ENCODE assay signal across 18 cellular contexts in genomic region chr2:197358927-197359326, GRCh38. TPM values are rescaled to one million over a fixed set of nuclear protein-coding genes. Genes with fewer than 3 reads are reported as not detected.
DNase-seq lines count a peak whose midpoint lies in the region; ATAC-seq, FAIRE-seq and TF ChIP-seq lines count a peak whose summit lies in the region.
"Had no signal": no experiment of that assay in that cellular context is flagged by ENCODE, and none has a peak within 500 bp of the region (broad histone marks: within the 10 kb centered on the region; RNA-seq: fewer than 3 reads in every experiment).

No MANE protein-coding gene starts in this region.

- H3K36me3 ChIP-seq in RWPE2 (ENCODE audit: low read depth) (no peaks in the 10 kb centered on the region), endothelial cell of umbilical vein (ENCODE audit: control insufficient read depth in 2 of 2, extremely low read depth in 1 of 2, insufficient read depth in 2 of 2, low read length in 2 of 2) (no peaks in the 10 kb centered on the region)
- H3K36me3 ChIP-seq: right atrium auricular region, SJSA1 had no signal

- peak; percentile 9 for DNase-seq in stimulated activated CD4-positive, alpha-beta T cell treated with anti-CD3 and anti-CD28 coated beads, Interleukin-4, amount 100 ng/mL, for 24 hours
- DNase-seq in stimulated activated CD4-positive, alpha-beta T cell treated with anti-CD3 and anti-CD28 coated beads, Interleukin-2, amount 100 ng/mL, for 24 hours = no peak
- DNase-seq in RWPE2 (ENCODE audit: low spot score) (no peak), endothelial cell of umbilical vein (ENCODE audit: low read depth, low spot score) (no peak), dermis blood vessel endothelial cell (no peak), GDM1 (lab: John Stamatoyannopoulos, UW) (no peak)
- no peak for DNase-seq in activated CD8-positive, alpha-beta memory T cell treated with anti-CD3 and anti-CD28 coated beads, Interleukin-2, amount 10 ng/mL, durations not matched to agents 7 days and 5 days
- DNase-seq: Calu3, midbrain, NCI-H2029 treated with DMSO at 0.1 percent for 48 hours, NCI-H524 treated with DMSO at 0.1 percent for 48 hours, substantia nigra had no signal

- no peak overlapping the region for H3K27ac Mint-ChIP-seq in activated CD8-positive, alpha-beta memory T cell treated with anti-CD3 and anti-CD28 coated beads, Interleukin-2, amount 10 ng/mL, durations not matched to agents 7 days and 5 days

- POLR2A ChIA-PET in endothelial cell of umbilical vein (lab: Charles Lee) = no interaction called here

- no peak overlapping the region for H3K9ac ChIP-seq in endothelial cell of umbilical vein (replicated peaks; ENCODE audit: extremely low read depth, insufficient read depth, low read length)

- CTCF ChIA-PET in endothelial cell of umbilical vein (lab: Charles Lee) = no interaction called here
- CTCF ChIA-PET in activated CD8-positive, alpha-beta memory T cell treated with anti-CD3 and anti-CD28 coated beads, Interleukin-2, amount 10 ng/mL, durations not matched to agents 7 days and 5 days (lab: Charles Lee) = interaction anchor here (0.6 to 4.2 kb wide), 6 partner anchors 30 to 245 kb away, joined by 3 to 18 read pairs (median 3); no protein-coding TSS in a partner anchor

- H4K20me1 ChIP-seq in endothelial cell of umbilical vein (replicated peaks; ENCODE audit: control insufficient read depth, extremely low read depth, insufficient read depth, low read length) = no peaks in the 10 kb centered on the region

- H3K79me2 ChIP-seq in endothelial cell of umbilical vein (ENCODE audit: control insufficient read depth, insufficient read depth, low read length) = no peaks in the 10 kb centered on the region

- dilution Hi-C loops in endothelial cell of umbilical vein (cut with MboI; ENCODE audit: extremely low pct_ligation_motif_present, low sequenced_read_pairs) = no loop called here

- H3K4me1 ChIP-seq in RWPE2 (ENCODE audit: insufficient read depth, poor library complexity, severe bottlenecking) (no peaks in the 10 kb centered on the region), endothelial cell of umbilical vein (ENCODE audit: control insufficient read depth, extremely low read depth, insufficient read depth, low read length) (no peaks in the 10 kb centered on the region)
- H3K4me1 ChIP-seq: right atrium auricular region had no signal

- ATAC-seq in RWPE2 (ENCODE audit: low read depth) = peak; percentile 44; the same call in 2 of the 3 replicates
- ATAC-seq in activated CD8-positive, alpha-beta memory T cell treated with anti-CD3 and anti-CD28 coated beads, Interleukin-2, amount 10 ng/mL, durations not matched to agents 7 days and 5 days = no peak
- ATAC-seq in HG03354 (IDR thresholded peaks at IDR 0.05; ENCODE audit: poor library complexity, severe bottlenecking, unreplicated experiment) = no peak

- no peak overlapping the region for H3K4me3 ChIP-seq in RWPE2 (ENCODE audit: severe bottlenecking)
- no peak overlapping the region for H3K4me3 ChIP-seq in endothelial cell of umbilical vein (replicated peaks in 1 of 3; ENCODE audit: insufficient read depth in 1 of 3, low read depth in 1 of 3, low read length in 3 of 3)
- H3K4me3 ChIP-seq: right atrium auricular region, SJSA1 had no signal

- H3K27ac ChIP-seq in RWPE2 (ENCODE audit: poor library complexity, severe bottlenecking) (no peak overlapping the region), endothelial cell of umbilical vein (ENCODE audit: insufficient read depth, low read depth, low read length) (no peak overlapping the region)
- H3K27ac ChIP-seq: right atrium auricular region, SJSA1 had no signal

- no peaks in the 10 kb centered on the region for H3K9me1 ChIP-seq in endothelial cell of umbilical vein (replicated peaks; ENCODE audit: control insufficient read depth, extremely low read depth, insufficient read depth, low read length)

- H3K9me3 ChIP-seq in RWPE2 (ENCODE audit: severe bottlenecking) (no peaks in the 10 kb centered on the region), endothelial cell of umbilical vein (replicated peaks; ENCODE audit: control insufficient read depth, insufficient read depth, low read length) (no peaks in the 10 kb centered on the region)
- H3K9me3 ChIP-seq: right atrium auricular region, SJSA1 had no signal

- H3K4me1 Mint-ChIP-seq in activated CD8-positive, alpha-beta memory T cell treated with anti-CD3 and anti-CD28 coated beads, Interleukin-2, amount 10 ng/mL, durations not matched to agents 7 days and 5 days = peaks cover 22% of the 10 kb centered on the region

- no peaks in the 10 kb centered on the region for H3K27me3 ChIP-seq in RWPE2 (ENCODE audit: insufficient read depth, poor library complexity, severe bottlenecking)
- no peaks in the 10 kb centered on the region for H3K27me3 ChIP-seq in endothelial cell of umbilical vein (ENCODE audit: control insufficient read depth in 2 of 2, insufficient read depth in 2 of 2, low read length in 2 of 2)
- H3K27me3 ChIP-seq: right atrium auricular region, SJSA1 had no signal

- H3K27me3 Mint-ChIP-seq in activated CD8-positive, alpha-beta memory T cell treated with anti-CD3 and anti-CD28 coated beads, Interleukin-2, amount 10 ng/mL, durations not matched to agents 7 days and 5 days = no peaks in the 10 kb centered on the region

- H3K36me3 Mint-ChIP-seq in activated CD8-positive, alpha-beta memory T cell treated with anti-CD3 and anti-CD28 coated beads, Interleukin-2, amount 10 ng/mL, durations not matched to agents 7 days and 5 days = peaks cover 1% of the 10 kb centered on the region

- no peak overlapping the region for H3K4me3 Mint-ChIP-seq in activated CD8-positive, alpha-beta memory T cell treated with anti-CD3 and anti-CD28 coated beads, Interleukin-2, amount 10 ng/mL, durations not matched to agents 7 days and 5 days

- no peak for TF ChIP-seq CTCF in RWPE2 (IDR thresholded peaks at IDR 0.05; ENCODE audit: poor library complexity, severe bottlenecking)
- TF ChIP-seq CTCF in endothelial cell of umbilical vein (IDR thresholded peaks at IDR 0.05; ENCODE audit: extremely low read depth in 1 of 2, insufficient read depth in 1 of 2, low read depth in 1 of 2, low read length in 2 of 2) = no peak

- H3K4me2 ChIP-seq in endothelial cell of umbilical vein (ENCODE audit: insufficient read depth, low read length) = no peak overlapping the region

- peak; percentile 46 for FAIRE-seq in endothelial cell of umbilical vein (lab: Jason Lieb, UNC)
- FAIRE-seq: endometrium, G401.6, GM12891 had no signal

- no peak for TF ChIP-seq POLR2A in endothelial cell of umbilical vein (IDR thresholded peaks at IDR 0.05; ENCODE audit: low read depth, low read length)

- H3K9me3 Mint-ChIP-seq in activated CD8-positive, alpha-beta memory T cell treated with anti-CD3 and anti-CD28 coated beads, Interleukin-2, amount 10 ng/mL, durations not matched to agents 7 days and 5 days (ENCODE audit: low read depth) = no peaks in the 10 kb centered on the region

- no peak overlapping the region for H2AFZ ChIP-seq in endothelial cell of umbilical vein (ENCODE audit: low read depth, low read length)

- intact Hi-C loops in endothelial cell of umbilical vein (cut with micrococcal nuclease) = loop anchor here (5.0 kb wide), 1 partner anchor 247 kb away; no protein-coding TSS in a partner anchor

- BruUV-seq in endothelial cell of umbilical vein (replicated peaks; lab: Mats Ljungman, UMichigan) = no TSS peak

TF ChIP-seq in endothelial cell of umbilical vein, 7 proteins besides CTCF, POLR2A, EP300 and RAD21:
- TF ChIP-seq POLR2AphosphoS5 (IDR thresholded peaks at IDR 0.05; ENCODE audit: insufficient read depth, low read depth, low read length) = no peak
- no peak for TF ChIP-seq FOS (IDR thresholded peaks at IDR 0.05; ENCODE audit: borderline replicate concordance, insufficient read depth, low read length)
- TF ChIP-seq MYC (IDR thresholded peaks at IDR 0.05; ENCODE audit: low read depth, low read length) = no peak
- TF ChIP-seq MAX (IDR thresholded peaks at IDR 0.05; ENCODE audit: insufficient read depth, insufficient read length) = no peak
- TF ChIP-seq EZH2 (IDR thresholded peaks at IDR 0.05; ENCODE audit: borderline replicate concordance, low read depth, low read length, severe bottlenecking) = no peak
- no peak for TF ChIP-seq JUN (IDR thresholded peaks at IDR 0.05; ENCODE audit: borderline replicate concordance, insufficient read depth, insufficient read length, low read depth)
- no peak for TF ChIP-seq GATA2 (IDR thresholded peaks at IDR 0.05; ENCODE audit: insufficient read depth, insufficient read length, low read depth, low read length)

RNA-seq across cellular contexts. Expression of gene ANKRD44, which starts 48.3 kb away (rescaled TPM):
- total RNA-seq in endothelial cell of umbilical vein = 6.1 and 8.1 TPM in 2 replicates
- 3.4 and 10.8 TPM in 2 replicates for polyA plus RNA-seq in endothelial cell of umbilical vein
- 1.9 and 4.1 TPM in 2 replicates for polyA plus RNA-seq in endothelial cell of umbilical vein (2011; cell fraction: cytosol; rRNA removed)
- 14.3 and 17.8 TPM in 2 replicates for polyA plus RNA-seq in endothelial cell of umbilical vein (2011; cell fraction: nucleus; rRNA removed)
- 2.1 and 2.3 TPM in 2 replicates for polyA plus RNA-seq in endothelial cell of umbilical vein (2012)
- 7.3 and 9.9 TPM in 2 replicates for polyA minus RNA-seq in endothelial cell of umbilical vein
- polyA minus RNA-seq in endothelial cell of umbilical vein (2011; cell fraction: cytosol; rRNA and poly(A)+ RNA removed) = 4.0 TPM
- 12.2 and 15.4 TPM in 2 replicates for polyA minus RNA-seq in endothelial cell of umbilical vein (2011; cell fraction: nucleus; rRNA and poly(A)+ RNA removed)
- total RNA-seq in dermis blood vessel endothelial cell = 5.6 and 7.6 TPM in 2 replicates
- 100 to 1,000 TPM; 210 to 249 TPM for total RNA-seq in activated CD8-positive, alpha-beta memory T cell treated with anti-CD3 and anti-CD28 coated beads, Interleukin-2, amount 10 ng/mL, durations not matched to agents 7 days and 5 days

Comparison
In these comparisons a context has a peak if more than half of its experiments do, and no peak if none do; other contexts are left out.
1. RNA of gene ANKRD44, which starts 48.3 kb away (total RNA-seq): 210 to 249 TPM in activated CD8-positive, alpha-beta memory T cell treated with anti-CD3 and anti-CD28 coated beads, Interleukin-2, amount 10 ng/mL, durations not matched to agents 7 days and 5 days; 6.1 to 8.1 TPM in endothelial cell of umbilical vein and 5.6 to 7.6 TPM in dermis blood vessel endothelial cell; every median in the first group is over 10 times any median in the second.